In genomic region chr11:118908931-118909618, GRCh38 we compare ENCODE assay signal across 1 cellular context.
TF ChIP-seq lines count a peak whose summit lies in the region.

No MANE protein-coding gene starts in this region.

TF ChIP-seq in SK-N-SH, 30 proteins besides CTCF, POLR2A, EP300 and RAD21 (continued from another document):
- 0 out of 2 replicates have a peak, but pooled peaks have one; percentile 21 for TF ChIP-seq REST (IDR thresholded peaks at IDR 0.05; ENCODE audit: low read depth, low read length)
- no peak for TF ChIP-seq RFX5 (IDR thresholded peaks at IDR 0.05; ENCODE audit: low read length)
- TF ChIP-seq POLR2AphosphoS5 (IDR thresholded peaks at IDR 0.05; ENCODE audit: low read depth, low read length) = peak; percentile 89
- TF ChIP-seq GATA2 (CRISPR knock-in tag; IDR thresholded peaks at IDR 0.05) = peak; percentile 70
- TF ChIP-seq EZH2phosphoT487 (IDR thresholded peaks at IDR 0.05; ENCODE audit: borderline replicate concordance, low read depth) = no peak
- peak; percentile 84; the same call in 1 of the 2 replicates for TF ChIP-seq RXRA (IDR thresholded peaks at IDR 0.05; ENCODE audit: borderline replicate concordance, low read depth)
- TF ChIP-seq MEF2A (IDR thresholded peaks at IDR 0.05; ENCODE audit: borderline replicate concordance, low read depth) = peak; percentile 99
- peak; percentile 75 for TF ChIP-seq ZBTB33 (IDR thresholded peaks at IDR 0.05; ENCODE audit: borderline replicate concordance, low read depth)
- peak; percentile 83 for TF ChIP-seq TCF12 (IDR thresholded peaks at IDR 0.05)
- TF ChIP-seq TAF1 (IDR thresholded peaks at IDR 0.05; ENCODE audit: borderline replicate concordance, low read depth, low read length) = peak; percentile 73
- TF ChIP-seq SMC3 (IDR thresholded peaks at IDR 0.05; ENCODE audit: low read depth, low read length) = peak; percentile 10
- peak; percentile 38 for TF ChIP-seq CHD2 (IDR thresholded peaks at IDR 0.05; ENCODE audit: low read length, partially characterized antibody)
- peak; percentile 81 for TF ChIP-seq TEAD4 (IDR thresholded peaks at IDR 0.05; ENCODE audit: borderline replicate concordance, insufficient read depth)
- TF ChIP-seq PBX3 (IDR thresholded peaks at IDR 0.05) = peak; percentile 71
- TF ChIP-seq IRF3 (IDR thresholded peaks at IDR 0.05; ENCODE audit: low read depth, low read length) = no peak
- no peak for TF ChIP-seq USF1 (IDR thresholded peaks at IDR 0.05; ENCODE audit: borderline replicate concordance, low read depth)
- peak; percentile 62; the same call in 1 of the 2 replicates for TF ChIP-seq FOXM1 (IDR thresholded peaks at IDR 0.05; ENCODE audit: low read depth)
- TF ChIP-seq NFIC (IDR thresholded peaks at IDR 0.05; ENCODE audit: borderline replicate concordance) = peak; percentile 65; the same call in 1 of the 2 replicates
- TF ChIP-seq GABPA (IDR thresholded peaks at IDR 0.05; ENCODE audit: low read depth) = no peak
- no peak for TF ChIP-seq NRF1 (IDR thresholded peaks at IDR 0.05; ENCODE audit: low read depth, low read length)
